8 cellular contexts compared by ENCODE assay signal in genomic region chr5:16465544-16466432, GRCh38. TPM values are rescaled to one million over a fixed set of nuclear protein-coding genes. Genes with fewer than 3 reads are reported as not detected.
DNase-seq lines count a peak whose midpoint lies in the region; ATAC-seq and TF ChIP-seq lines count a peak whose summit lies in the region.

TSS of gene ZNF622 (minus strand) at chr5:16465800. CDS start at chr5:16465665, 135 bp downstream.

- ATAC-seq in GM19328 (IDR thresholded peaks at IDR 0.05; ENCODE audit: unreplicated experiment) = peak; percentile 80
- ATAC-seq in HG03469 (IDR thresholded peaks at IDR 0.05; ENCODE audit: unreplicated experiment) = peak; percentile 67

- H3K9me3 ChIP-seq in BLaER1 (no peaks in the 10 kb centered on the region), colonic mucosa (no peaks in the 10 kb centered on the region)

- H3K36me3 ChIP-seq in BLaER1 (peaks cover 39% of the 10 kb centered on the region), colonic mucosa (peaks cover 8% of the 10 kb centered on the region)

- DNase-seq in NCI-H526 (lab: John Stamatoyannopoulos, UW) (peak; percentile 86 to 95), colonic mucosa (peak; percentile 95), kidney tubule cell (ENCODE audit: low spot score) (peak; percentile 95)
- peak; percentile 93 for DNase-seq in activated CD4-positive, alpha-beta T cell treated with anti-CD3 and anti-CD28 coated beads for 48 hours
- DNase-seq in stimulated activated CD4-positive, alpha-beta T cell treated with anti-CD3 and anti-CD28 coated beads, Interleukin-1b, Interleukin-23, amount 100 ng/mL, for 24 hours (ENCODE audit: low read depth in 4 of 4, low spot score in 1 of 4) = peak; percentile 61 to 80 (median 74)

- peak within 1 kb of the TSS; percentile 87 for H3K9ac ChIP-seq in BLaER1
- peak within 1 kb of the TSS; percentile 77 to 81 for H3K9ac ChIP-seq in colonic mucosa (ENCODE audit: low read depth in 2 of 2, low read length in 2 of 2)

- H3K4me3 ChIP-seq in BLaER1 (peak within 1 kb of the TSS; percentile 84), colonic mucosa (peak within 1 kb of the TSS; percentile 95)

- intact Hi-C loops in colonic mucosa (cut with DNase I) = no loop called here

- no peak for TF ChIP-seq CTCF in colonic mucosa (IDR thresholded peaks at IDR 0.05)

- peaks cover 49% of the 10 kb centered on the region for H4K20me1 ChIP-seq in BLaER1

- H3K27me3 ChIP-seq in BLaER1 (no peaks in the 10 kb centered on the region), colonic mucosa (no peaks in the 10 kb centered on the region)

- H3K27ac ChIP-seq in BLaER1 (peak within 1 kb of the TSS; percentile 87), colonic mucosa (peak within 1 kb of the TSS; percentile 86)

- H3K4me1 ChIP-seq in BLaER1 (peaks cover 55% of the 10 kb centered on the region), colonic mucosa (peaks cover 22% of the 10 kb centered on the region)

- peak within 1 kb of the TSS; percentile 95 for H3K4me2 ChIP-seq in BLaER1

RNA-seq across cellular contexts. Expression of gene ZNF622, which starts in this region (rescaled TPM):
- total RNA-seq in colonic mucosa = 10 to 100 TPM; 53.0 to 56.3 TPM

Comparison
In these comparisons a context has a peak if more than half of its experiments do, and no peak if none do; other contexts are left out.
1. Peak in every context shown above with its lines: DNase-seq, ATAC-seq, H3K4me3 ChIP-seq and H3K27ac ChIP-seq.